Comparison of ENCODE assay signal across 9 cellular contexts in genomic region chr6:31614674-31615578, GRCh38. TPM values are rescaled to one million over a fixed set of nuclear protein-coding genes. Genes with fewer than 3 reads are reported as not detected.
DNase-seq lines count a peak whose midpoint lies in the region; ATAC-seq, FAIRE-seq and TF ChIP-seq lines count a peak whose summit lies in the region.
"Had no signal": no experiment of that assay in that cellular context is flagged by ENCODE, and none has a peak within 500 bp of the region (broad histone marks: within the 10 kb centered on the region; RNA-seq: fewer than 3 reads in every experiment).

Gene AIF1, plus strand, starts transcription at chr6:31615234. Its CDS starts 96 bp downstream, at chr6:31615330.

- H3K27me3 ChIP-seq in breast epithelium (no peaks in the 10 kb centered on the region), GM12878 (replicated peaks in 1 of 2; ENCODE audit: control insufficient read depth in 2 of 2, insufficient read depth in 2 of 2, low read length in 1 of 2) (no peaks in the 10 kb centered on the region), muscle layer of colon (ENCODE audit: control insufficient read depth in 1 of 2, insufficient read depth in 2 of 2, low read length in 2 of 2) (no peaks in the 10 kb centered on the region), aorta (ENCODE audit: control insufficient read depth in 1 of 2, insufficient read depth in 2 of 2, low read length in 1 of 2) (no peaks in the 10 kb centered on the region)

- no peak within 1 kb of the TSS for H3K4me3 Mint-ChIP-seq in MCF 10A (ENCODE audit: unreplicated experiment)

- RAD21 ChIA-PET in GM12878 (lab: Charles Lee; ENCODE audit: unreplicated experiment) = interaction anchor here (0.7 to 3.8 kb wide), 7 partner anchors 17 to 123 kb away, joined by 3 to 27 read pairs (median 3); partner anchors contain the start of genes C6orf47, GPANK1 and LTB

- TF ChIP-seq RAD21 in GM12878 (IDR thresholded peaks at IDR 0.05; ENCODE audit: insufficient read depth, low read depth, low read length) = no peak

- H3K27ac ChIP-seq in breast epithelium (no peak within 1 kb of the TSS), GM12878 (ENCODE audit: control insufficient read depth, insufficient read depth) (peak within 1 kb of the TSS; percentile 93), muscle layer of colon (ENCODE audit: low read depth, low read length) (peak within 1 kb of the TSS; percentile 24), aorta (ENCODE audit: low read depth in 1 of 2, low read length in 2 of 2) (no peak within 1 kb of the TSS)

- H3K4me1 Mint-ChIP-seq in MCF 10A (ENCODE audit: insufficient read depth, unreplicated experiment) = no peaks in the 10 kb centered on the region

- in situ Hi-C loops in GM12878 (cut with MboI) = no loop called here

- WGBS in GM12878 (ENCODE audit: insufficient coverage, insufficient replicate concordance, low lambda C conversion rate, missing lambda C conversion rate) = 61% methylated on average over 7 of the region's 7 CpGs
- WGBS in aorta, 2 donors = 48 to 60% methylated on average over 7 of the region's 7 CpGs

- no peak for DNase-seq in breast epithelium (ENCODE audit: low spot score in 2 of 2)
- no peak for DNase-seq in MCF 10A (ENCODE audit: unreplicated experiment)
- DNase-seq in GM12878 (ENCODE audit: low read depth, low spot score) = no peak
- no peak for DNase-seq in aorta
- DNase-seq in GM20000 (ENCODE audit: low spot score) = no peak
- no peak for DNase-seq in HPDE6-E6E7 (ENCODE audit: extremely low spot score)
- DNase-seq: GOT3 had no signal

- no peaks in the 10 kb centered on the region for H3K36me3 Mint-ChIP-seq in MCF 10A (ENCODE audit: insufficient read depth, unreplicated experiment)

- H3K9ac ChIP-seq in GM12878 (ENCODE audit: control insufficient read depth, insufficient read depth, low read length) (peak within 1 kb of the TSS; percentile 78), muscle layer of colon (ENCODE audit: low read length) (no peak within 1 kb of the TSS)

- H3K9me3 Mint-ChIP-seq in MCF 10A (ENCODE audit: unreplicated experiment) = no peaks in the 10 kb centered on the region

- TF ChIP-seq EP300 in GM12878 (IDR thresholded peaks at IDR 0.05; ENCODE audit: borderline replicate concordance in 1 of 2, control insufficient read depth in 1 of 2, low read depth in 2 of 2, low read length in 2 of 2) = no peak

- no peaks in the 10 kb centered on the region for H3K36me3 ChIP-seq in breast epithelium
- no peaks in the 10 kb centered on the region for H3K36me3 ChIP-seq in GM12878 (ENCODE audit: control insufficient read depth in 2 of 2, insufficient read depth in 2 of 2, low read length in 1 of 2)
- H3K36me3 ChIP-seq in muscle layer of colon (ENCODE audit: insufficient read depth, low read length) = no peaks in the 10 kb centered on the region
- H3K36me3 ChIP-seq in aorta (ENCODE audit: control insufficient read depth in 1 of 2, insufficient read depth in 2 of 2, low read length in 1 of 2) = no peaks in the 10 kb centered on the region

- TF ChIP-seq CTCF in breast epithelium (IDR thresholded peaks at IDR 0.05) (no peak), MCF 10A (IDR thresholded peaks at IDR 0.05; ENCODE audit: unreplicated experiment) (no peak), GM12878 (IDR thresholded peaks at IDR 0.05 in 2 of 3, conservative IDR thresholded peaks at IDR 0.05 in 1 of 3; ENCODE audit: control insufficient read depth in 2 of 3, extremely low read depth in 1 of 3, insufficient read depth in 1 of 3, low read depth in 3 of 3, low read length in 3 of 3) (no peak), GM20000 (IDR thresholded peaks at IDR 0.05; ENCODE audit: extremely low read depth, missing control alignments) (no peak)

- POLR2A ChIA-PET in MCF 10A (lab: Yijun Ruan, JAX) = interaction anchor here (0.6 to 1.1 kb wide), 3 partner anchors 37 to 494 kb away, joined by 3 to 4 read pairs (median 3); partner anchors contain the start of genes APOM and BAG6
- POLR2A ChIA-PET in GM12878 (lab: Charles Lee) = interaction anchor here (0.5 to 3.4 kb wide), 11 partner anchors 16 to 306 kb away, joined by 3 to 19 read pairs (median 4); partner anchors contain the start of genes C6orf47 and NCR3

- peak within 1 kb of the TSS in 2 of 3 donors; percentile 5 to 27 for H3K4me3 ChIP-seq in breast epithelium
- H3K4me3 ChIP-seq in GM12878 = peak within 1 kb of the TSS; percentile 69
- H3K4me3 ChIP-seq in muscle layer of colon (ENCODE audit: low read depth in 1 of 2, low read length in 2 of 2) = no peak within 1 kb of the TSS
- H3K4me3 ChIP-seq in aorta (ENCODE audit: low read length in 2 of 2) = no peak within 1 kb of the TSS

- H4K20me1 ChIP-seq in GM12878 (ENCODE audit: control insufficient read depth, insufficient read depth) = no peaks in the 10 kb centered on the region

- SMC1A ChIA-PET in GM12878 (lab: Charles Lee; ENCODE audit: uncharacterized antibody, unreplicated experiment) = interaction anchor here (0.8 to 9.6 kb wide), 11 partner anchors 17 to 69 kb away, joined by 3 to 78 read pairs (median 4); partner anchors contain the start of genes ATP6V1G2, NCR3 and NFKBIL1

- H3K79me2 ChIP-seq in GM12878 (ENCODE audit: control insufficient read depth, insufficient read depth, low read length) = peaks cover 9% of the 10 kb centered on the region

- H3K27me3 Mint-ChIP-seq in MCF 10A (ENCODE audit: insufficient read depth, unreplicated experiment) = no peaks in the 10 kb centered on the region

- no peak for FAIRE-seq in GM12878 (lab: Jason Lieb, UNC)

- no TSS peak for BruUV-seq in MCF 10A (replicated peaks; lab: Mats Ljungman, UMichigan)
- BruUV-seq in GM12878 (replicated peaks; lab: Mats Ljungman, UMichigan) = no TSS peak

- CTCF ChIA-PET in MCF 10A (lab: Yijun Ruan, JAX) = interaction anchor here (1.4 kb wide), 1 partner anchor 16 kb away, joined by 6 read pairs; no protein-coding TSS in a partner anchor
- CTCF ChIA-PET in GM12878 (lab: Yijun Ruan, JAX) = interaction anchor here (1.5 to 10.5 kb wide), 4 partner anchors 16 to 123 kb away, joined by 3 to 95 read pairs (median 11); no protein-coding TSS in a partner anchor

- no peak for TF ChIP-seq POLR2A in breast epithelium (IDR thresholded peaks at IDR 0.05)
- TF ChIP-seq POLR2A in GM12878 (IDR thresholded peaks at IDR 0.05; ENCODE audit: low read depth, low read length) = no peak

- intact Hi-C loops in breast epithelium (cut with DNase I; ENCODE audit: low total_unique reads) (no loop called here), MCF 10A (cut with micrococcal nuclease) (no loop called here), GM12878 (cut with micrococcal nuclease; ENCODE audit: unreplicated experiment) (loop anchor here (5.0 kb wide), 1 partner anchor 118 kb away; the partner anchor contains the start of gene MICB), aorta (cut with DNase I) (loop anchor here in 1 of 2 donors (5.0 kb wide), 1 partner anchor 328 kb away; no protein-coding TSS in a partner anchor)

- H3K9me3 ChIP-seq in breast epithelium (no peaks in the 10 kb centered on the region), GM12878 (replicated peaks; ENCODE audit: control insufficient read depth, insufficient read depth, low read length) (no peaks in the 10 kb centered on the region), muscle layer of colon (ENCODE audit: low read length) (no peaks in the 10 kb centered on the region), aorta (ENCODE audit: control insufficient read depth, low read length) (no peaks in the 10 kb centered on the region)

- ATAC-seq in GM12878 (peak; percentile 61), aorta (ENCODE audit: low FRiP score) (no peak), HG03571 (IDR thresholded peaks at IDR 0.05; ENCODE audit: unreplicated experiment) (no peak)

- peak within 1 kb of the TSS; percentile 81 for H2AFZ ChIP-seq in GM12878 (ENCODE audit: control insufficient read depth, low read depth, low read length)

- H3K27ac Mint-ChIP-seq in MCF 10A (ENCODE audit: low read depth, unreplicated experiment) = no peak within 1 kb of the TSS

- H3K4me1 ChIP-seq in breast epithelium (no peaks in the 10 kb centered on the region), GM12878 (ENCODE audit: control insufficient read depth, insufficient read depth, low read length) (peaks cover 29% of the 10 kb centered on the region), muscle layer of colon (ENCODE audit: insufficient read depth, low read length) (no peaks in the 10 kb centered on the region), aorta (ENCODE audit: control insufficient read depth in 1 of 2, insufficient read depth in 2 of 2, low read length in 2 of 2) (no peaks in the 10 kb centered on the region)

- peak within 1 kb of the TSS; percentile 96 for H3K4me2 ChIP-seq in GM12878 (ENCODE audit: control insufficient read depth, insufficient read depth)

TF ChIP-seq in GM12878, 131 proteins besides CTCF, POLR2A, EP300 and RAD21 (continues in another document):
- TF ChIP-seq SMARCA5 (IDR thresholded peaks at IDR 0.05) (0 out of 2 replicates have a peak, but pooled peaks have one; percentile 16), IKZF2 (IDR thresholded peaks at IDR 0.05) (peak; percentile 52 to 56; a peak in 3 of 4 replicates), TCF3 (IDR thresholded peaks at IDR 0.05; ENCODE audit: borderline replicate concordance, insufficient read depth, low read depth, low read length) (no peak), MTA2 (IDR thresholded peaks at IDR 0.05; ENCODE audit: low read depth) (peak; percentile 41; the same call in 1 of the 2 replicates), CBFB (IDR thresholded peaks at IDR 0.05; ENCODE audit: low read depth) (no peak), EZH2 (IDR thresholded peaks at IDR 0.05; ENCODE audit: borderline replicate concordance, control insufficient read depth, low read depth, low read length) (no peak), TCF7 (IDR thresholded peaks at IDR 0.05; ENCODE audit: borderline replicate concordance) (no peak)

RNA-seq across cellular contexts. Expression of gene AIF1, which starts in this region (rescaled TPM):
- total RNA-seq in breast epithelium (10 to 100 TPM; 26.9 to 54.1 (median 28.2) TPM), MCF 10A (2022) (not detected in 2 replicates), GM12878 (2014; rRNA removed) (69.7 and 89.5 TPM in 2 replicates), GM12878 (2014; rRNA removed; fragmentation: Illumina TruSeq; extraction: Trizol) (161 and 163 TPM in 2 replicates), GM12878 (2021) (91.0 and 107 TPM in 2 replicates), aorta (10 to 100 TPM; 32.6 to 68.3 TPM)
- total RNA-seq in GM12878 (2013; cell fraction: nucleolus; rRNA removed) = 4.6 and 6.0 TPM in 2 replicates
- polyA plus RNA-seq in GM12878 (2011; ENCODE audit: low read depth) = 396 TPM
- polyA plus RNA-seq in GM12878 (2011; rRNA removed) (1.9 and 4.2 TPM in 2 replicates), GM12878 (2014; fragmentation: Illumina TruSeq; extraction: Trizol) (240 and 348 TPM in 2 replicates), GM12878 (2014; fragmentation: Nextera tagmentation; extraction: Ambion mirVana) (100 to 1,000 TPM; 184 to 256 TPM), GM12878 (2014; rRNA removed) (81.0 and 85.3 TPM in 2 replicates), GM12878 (2016; fragmentation: Nextera tagmentation; extraction: Ambion mirVana) (100 to 1,000 TPM; 133 to 135 TPM), aorta (100 to 1,000 TPM in 1 of 2 donors, 10 to 100 TPM in 1; 38.2 to 166 TPM)
- 2.2 and 2.3 TPM in 2 replicates for polyA plus RNA-seq in GM12878 (2011; cell fraction: cytosol; rRNA removed)
- 1.1 TPM in 2 replicates for polyA plus RNA-seq in GM12878 (2011; cell fraction: nucleus; rRNA removed)
- polyA plus RNA-seq in GM12878 (2012) = 132 and 162 TPM in 2 replicates
- 0.59 and 1.5 TPM in 2 replicates for polyA minus RNA-seq in GM12878 (2011; rRNA and poly(A)+ RNA removed)
- not detected in 2 replicates for polyA minus RNA-seq in GM12878 (2011; cell fraction: cytosol; rRNA and poly(A)+ RNA removed)
- 0.57 and 0.85 TPM in 2 replicates for polyA minus RNA-seq in GM12878 (2011; cell fraction: nucleus; rRNA and poly(A)+ RNA removed)

Comparison
In these comparisons a context has a peak if more than half of its experiments do, and no peak if none do; other contexts are left out.
1. H3K27ac ChIP-seq: peak in GM12878 (single experiment) and muscle layer of colon (single experiment); none in breast epithelium (0 of 2) and aorta (0 of 2).
2. H3K4me3 ChIP-seq: peak in breast epithelium (2 of 3) and GM12878 (single experiment); none in muscle layer of colon (0 of 2) and aorta (0 of 2).